In genomic region chr2:80102026-80102425, GRCh38 we compare ENCODE assay signal across 18 cellular contexts.
DNase-seq lines count a peak whose midpoint lies in the region; FAIRE-seq and TF ChIP-seq lines count a peak whose summit lies in the region.
"Had no signal": no experiment of that assay in that cellular context is flagged by ENCODE, and none has a peak within 500 bp of the region (broad histone marks: within the 10 kb centered on the region; RNA-seq: fewer than 3 reads in every experiment).

No MANE protein-coding gene starts in this region.

- H3K4me3 ChIP-seq in AG10803 (ENCODE audit: low read length) (no peak overlapping the region), bronchial epithelial cell (ENCODE audit: low read depth, low read length) (no peak overlapping the region)
- H3K4me3 ChIP-seq: BLaER1 treated with 17β-estradiol and CSF1 and Interleukin-3, amounts not matched to agents 10 nM and 100 nM; ovary; testis had no signal

- H3K36me3 ChIP-seq in bronchial epithelial cell (ENCODE audit: control insufficient read depth, insufficient read depth, low read length): no peaks in the 10 kb centered on the region
- H3K36me3 ChIP-seq: BLaER1 treated with 17β-estradiol and CSF1 and Interleukin-3, amounts not matched to agents 10 nM and 100 nM; ovary had no signal

- intact Hi-C loops in head of caudate nucleus (cut with DNase I): no loop called here

- no peaks in the 10 kb centered on the region for H3K27me3 ChIP-seq in bronchial epithelial cell (ENCODE audit: control insufficient read depth, insufficient read depth, low read length)
- H3K27me3 ChIP-seq: BLaER1 treated with 17β-estradiol and CSF1 and Interleukin-3, amounts not matched to agents 10 nM and 100 nM; ovary; testis had no signal

- FAIRE-seq in bronchial epithelial cell (lab: Jason Lieb, UNC): no peak
- FAIRE-seq: H1 had no signal

- DNase-seq in AG10803 (ENCODE audit: low read depth): peak; percentile 81
- peak; percentile 2 for DNase-seq in NCI-H226
- DNase-seq in bronchial epithelial cell (ENCODE audit: low read depth): peak; percentile 41
- peak; percentile 91 for DNase-seq in kidney glomerular epithelial cell (lab: John Stamatoyannopoulos, UW)
- DNase-seq in head of caudate nucleus: no peak
- no peak for DNase-seq in DMS153 (lab: John Stamatoyannopoulos, UW)
- DNase-seq in DMS153 treated with DMSO at 0.1 percent for 48 hours (lab: John Stamatoyannopoulos, UW; ENCODE audit: unreplicated experiment): no peak
- DNase-seq in GM20000 (ENCODE audit: low spot score): no peak
- DNase-seq: activated gamma-delta T cell; DMS79; left colon; NCI-H1417 treated with DMSO at 0.1 percent for 48 hours; ovary; SIG-M5; stimulated activated CD4-positive, alpha-beta T cell treated with anti-CD3 and anti-CD28 coated beads, Interleukin-4, amount 100 ng/mL, for 4 hours; testis had no signal

- TF ChIP-seq CTCF in AG10803 (conservative IDR thresholded peaks at IDR 0.05; ENCODE audit: low read length): no peak; the same call in 1 of the 2 replicates
- no peak for TF ChIP-seq CTCF in bronchial epithelial cell (IDR thresholded peaks at IDR 0.05; ENCODE audit: insufficient read depth, low read length, severe bottlenecking)
- no peak for TF ChIP-seq CTCF in GM20000 (IDR thresholded peaks at IDR 0.05; ENCODE audit: extremely low read depth, missing control alignments)

Comparison
In these comparisons a context has a peak if more than half of its experiments do, and no peak if none do; other contexts are left out.
1. DNase-seq: peak in AG10803 (single experiment), NCI-H226 (single experiment), bronchial epithelial cell (single experiment) and kidney glomerular epithelial cell (single experiment); none in head of caudate nucleus (0 of 42), DMS153 (single experiment), DMS153 treated with DMSO at 0.1 percent for 48 hours (single experiment) and GM20000 (single experiment).